Comparison of ENCODE assay signal across 13 cellular contexts in the genomic region with DNA sequence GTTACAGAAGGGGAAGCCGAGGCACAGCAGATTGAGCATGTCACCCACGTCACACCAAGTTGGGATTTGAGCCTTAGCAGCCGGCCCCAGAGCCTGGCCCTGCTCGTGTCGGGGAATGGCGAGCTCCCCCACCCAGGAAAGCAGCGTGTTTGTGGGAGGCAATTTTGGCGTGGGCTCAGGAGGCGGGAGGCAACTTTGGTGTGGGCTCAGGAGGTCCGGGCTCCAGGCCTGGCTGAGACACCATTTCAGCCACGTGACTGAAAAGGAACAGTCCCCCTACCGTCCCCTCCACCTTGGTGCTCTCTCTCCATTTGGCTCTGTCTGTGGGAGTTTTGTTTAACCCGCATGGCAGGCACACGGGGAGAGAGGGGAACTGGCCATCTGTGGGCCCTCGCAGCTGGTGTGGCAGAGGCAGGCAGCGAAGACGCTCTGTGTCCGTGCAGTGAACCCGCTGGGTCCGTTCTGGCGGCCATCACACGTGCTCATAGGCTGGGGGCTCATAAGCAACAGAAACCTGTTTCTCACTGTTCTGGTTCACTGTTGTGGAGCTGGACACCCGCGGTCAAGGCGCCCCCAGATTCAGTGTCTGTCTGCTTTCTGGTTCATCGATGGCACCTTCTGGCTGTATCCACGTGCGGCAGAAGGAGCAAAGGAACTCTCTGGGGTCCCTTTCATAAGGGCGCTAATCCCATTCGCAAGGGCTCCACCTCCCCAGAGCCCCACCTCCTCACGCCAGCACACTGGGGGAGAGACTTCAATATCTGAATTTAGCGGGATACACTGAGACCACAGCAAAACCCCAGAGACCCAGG.
DNase-seq lines count a peak whose midpoint lies in the region; ATAC-seq, FAIRE-seq and TF ChIP-seq lines count a peak whose summit lies in the region.
"Had no signal": no experiment of that assay in that cellular context is flagged by ENCODE, and none has a peak within 500 bp of the region (broad histone marks: within the 10 kb centered on the region; RNA-seq: fewer than 3 reads in every experiment).

No MANE protein-coding gene starts in this region.

- H3K9me1 ChIP-seq in K562 (ENCODE audit: control insufficient read depth, insufficient read depth, low read length): peaks cover 3% of the 10 kb centered on the region

- H2AFZ ChIP-seq in K562 (ENCODE audit: low read depth, low read length) (peak overlapping the region; percentile 24; the same call in 1 of the 2 replicates), osteoblast (ENCODE audit: low read length) (no peak overlapping the region)

- H3K4me1 ChIP-seq in K562 (replicated peaks in 1 of 2; ENCODE audit: control insufficient read depth in 2 of 2, insufficient read depth in 2 of 2, low read length in 2 of 2): peaks cover 0 to 23% of the 10 kb centered on the region in 2 experiments; a peak in 2 of 5 replicates
- H3K4me1 ChIP-seq in left ventricle myocardium inferior: peaks cover 16% of the 10 kb centered on the region
- H3K4me1 ChIP-seq in osteoblast (ENCODE audit: insufficient read depth, low read length): no peaks in the 10 kb centered on the region
- H3K4me1 ChIP-seq: SJCRH30 had no signal

- CTCF ChIA-PET in K562 (lab: Yijun Ruan, JAX; ENCODE audit: low intra/inter-chr PET ratio): no interaction called here

- H4K20me1 ChIP-seq in K562 (replicated peaks; ENCODE audit: control insufficient read depth, insufficient read depth, low read length): peaks cover 23% of the 10 kb centered on the region
- H4K20me1 ChIP-seq in osteoblast (ENCODE audit: insufficient read depth, low read length): no peaks in the 10 kb centered on the region

- no peak for TF ChIP-seq POLR2A in K562 (conservative IDR thresholded peaks at IDR 0.05)

- ATAC-seq in K562 (no peak), HG02623 (IDR thresholded peaks at IDR 0.05; ENCODE audit: unreplicated experiment) (no peak)

- TF ChIP-seq RAD21 in K562 (CRISPR knock-in tag; conservative IDR thresholded peaks at IDR 0.05 in 1 of 2, IDR thresholded peaks at IDR 0.05 in 1 of 2): no peak

- WGBS in K562 (ENCODE audit: insufficient coverage, low coverage, missing lambda C conversion rate): 2% methylated on average over 32 of the region's 32 CpGs

- intact Hi-C loops in K562 (cut with micrococcal nuclease): no loop called here
- intact Hi-C loops in left ventricle myocardium inferior (cut with micrococcal nuclease): no loop called here

- H3K9ac ChIP-seq in K562 (ENCODE audit: insufficient read depth in 1 of 2, low read depth in 2 of 2, low read length in 2 of 2): no peak overlapping the region

- no peaks in the 10 kb centered on the region for H3K79me2 ChIP-seq in K562 (ENCODE audit: control insufficient read depth, insufficient read depth, low read length)
- no peaks in the 10 kb centered on the region for H3K79me2 ChIP-seq in osteoblast (ENCODE audit: insufficient read depth, low read length)

- TF ChIP-seq CTCF in K562 (IDR thresholded peaks at IDR 0.05 in 2 of 3, conservative IDR thresholded peaks at IDR 0.05 in 1 of 3; ENCODE audit: insufficient read depth in 2 of 3, low read depth in 1 of 3, low read length in 3 of 3): no peak
- TF ChIP-seq CTCF in left ventricle myocardium inferior (IDR thresholded peaks at IDR 0.05; ENCODE audit: borderline replicate concordance): no peak
- no peak for TF ChIP-seq CTCF in osteoblast (IDR thresholded peaks at IDR 0.05; ENCODE audit: extremely low read depth, low read depth, low read length)
- TF ChIP-seq CTCF in GM13976 (IDR thresholded peaks at IDR 0.05; ENCODE audit: borderline replicate concordance, control extremely low read depth, extremely low read depth, insufficient read depth, missing control alignments): no peak

- POLR2A ChIA-PET in K562 (lab: Yijun Ruan, JAX): interaction anchor here (1.1 kb wide), 1 partner anchor 368 kb away, joined by 3 read pairs; no protein-coding TSS in a partner anchor

- in situ Hi-C loops in K562 (cut with MboI) (no loop called here), GM13976 (cut with MboI; ENCODE audit: low sequenced_read_pairs, unreplicated experiment) (no loop called here)

- H3K36me3 ChIP-seq in H7 (replicated peaks; ENCODE audit: control insufficient read depth, insufficient read depth, low read length): no peaks in the 10 kb centered on the region
- no peaks in the 10 kb centered on the region for H3K36me3 ChIP-seq in K562 (ENCODE audit: control insufficient read depth, insufficient read depth, low read length)
- H3K36me3 ChIP-seq in left ventricle myocardium inferior: no peaks in the 10 kb centered on the region
- H3K36me3 ChIP-seq in osteoblast (ENCODE audit: insufficient read depth, low read length): no peaks in the 10 kb centered on the region
- H3K36me3 ChIP-seq: SJCRH30 had no signal

- no peak for TF ChIP-seq EP300 in K562 (IDR thresholded peaks at IDR 0.05; ENCODE audit: low read length)

- H3K4me2 ChIP-seq in K562 (ENCODE audit: insufficient read depth, low read length) (no peak overlapping the region), osteoblast (ENCODE audit: insufficient read depth, low read length) (no peak overlapping the region)

- DNase-seq in H7 (peak; percentile 60), K562 (ENCODE audit: extremely low read depth in 1 of 4, low spot score in 3 of 4) (no peak), left ventricle myocardium inferior (peak; percentile 9), osteoblast (ENCODE audit: insufficient read length, low spot score, missing footprints) (peak; percentile 82), cortex of kidney (lab: John Stamatoyannopoulos, UW) (no peak), GM13976 (ENCODE audit: low spot score) (no peak)
- DNase-seq: DMS79; H9; NCI-H1105; NCI-H748 treated with DMSO at 0.1 percent for 48 hours; NK-92 treated with Interleukin-12 subunit alpha and Interleukin-12 subunit beta, amount 100 ng/mL, for 24 hours; SJCRH30 had no signal

- no TSS peak for BruUV-seq in K562 (replicated peaks; lab: Mats Ljungman, UMichigan)

- no peak overlapping the region for H3K4me3 ChIP-seq in H7 (ENCODE audit: insufficient read depth, low read depth, low read length)
- H3K4me3 ChIP-seq in K562: no peak overlapping the region
- no peak overlapping the region for H3K4me3 ChIP-seq in left ventricle myocardium inferior
- no peak overlapping the region for H3K4me3 ChIP-seq in osteoblast (ENCODE audit: insufficient read depth, low read length)
- H3K4me3 ChIP-seq: SJCRH30 had no signal

- H3K9me3 ChIP-seq in K562 (replicated peaks; ENCODE audit: control insufficient read depth, insufficient read depth, low read depth, low read length) (no peaks in the 10 kb centered on the region), left ventricle myocardium inferior (replicated peaks) (no peaks in the 10 kb centered on the region), osteoblast (ENCODE audit: low read depth, low read length) (no peaks in the 10 kb centered on the region)

- no peak overlapping the region for H3K27ac ChIP-seq in K562 (ENCODE audit: extremely low read depth, low read depth, low read length)
- no peak overlapping the region for H3K27ac ChIP-seq in left ventricle myocardium inferior (replicated peaks)
- H3K27ac ChIP-seq in osteoblast (ENCODE audit: low read depth, low read length): no peak overlapping the region
- H3K27ac ChIP-seq: SJCRH30 had no signal

- FAIRE-seq in K562 (lab: Jason Lieb, UNC): no peak

- H3K27me3 ChIP-seq in H7 (ENCODE audit: control insufficient read depth, insufficient read depth, low read length) (no peaks in the 10 kb centered on the region), K562 (ENCODE audit: control insufficient read depth in 2 of 2, insufficient read depth in 2 of 2, low read length in 2 of 2) (peaks cover 24 to 56% of the 10 kb centered on the region in 2 experiments), left ventricle myocardium inferior (ENCODE audit: low read depth) (peaks cover 54% of the 10 kb centered on the region), osteoblast (ENCODE audit: insufficient read depth, low read length) (peaks cover 17% of the 10 kb centered on the region)
- H3K27me3 ChIP-seq: SJCRH30 had no signal

TF ChIP-seq in K562, 482 proteins besides CTCF, POLR2A, EP300 and RAD21:
- TF ChIP-seq, protein P1, sequence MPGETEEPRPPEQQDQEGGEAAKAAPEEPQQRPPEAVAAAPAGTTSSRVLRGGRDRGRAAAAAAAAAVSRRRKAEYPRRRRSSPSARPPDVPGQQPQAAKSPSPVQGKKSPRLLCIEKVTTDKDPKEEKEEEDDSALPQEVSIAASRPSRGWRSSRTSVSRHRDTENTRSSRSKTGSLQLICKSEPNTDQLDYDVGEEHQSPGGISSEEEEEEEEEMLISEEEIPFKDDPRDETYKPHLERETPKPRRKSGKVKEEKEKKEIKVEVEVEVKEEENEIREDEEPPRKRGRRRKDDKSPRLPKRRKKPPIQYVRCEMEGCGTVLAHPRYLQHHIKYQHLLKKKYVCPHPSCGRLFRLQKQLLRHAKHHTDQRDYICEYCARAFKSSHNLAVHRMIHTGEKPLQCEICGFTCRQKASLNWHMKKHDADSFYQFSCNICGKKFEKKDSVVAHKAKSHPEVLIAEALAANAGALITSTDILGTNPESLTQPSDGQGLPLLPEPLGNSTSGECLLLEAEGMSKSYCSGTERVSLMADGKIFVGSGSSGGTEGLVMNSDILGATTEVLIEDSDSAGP (CRISPR knock-in tag; IDR thresholded peaks at IDR 0.05): no peak
- no peak for TF ChIP-seq NR4A1 (CRISPR knock-in tag; IDR thresholded peaks at IDR 0.05)
- no peak for TF ChIP-seq NR4A1 (tag; IDR thresholded peaks at IDR 0.05)
- TF ChIP-seq, protein P2, sequence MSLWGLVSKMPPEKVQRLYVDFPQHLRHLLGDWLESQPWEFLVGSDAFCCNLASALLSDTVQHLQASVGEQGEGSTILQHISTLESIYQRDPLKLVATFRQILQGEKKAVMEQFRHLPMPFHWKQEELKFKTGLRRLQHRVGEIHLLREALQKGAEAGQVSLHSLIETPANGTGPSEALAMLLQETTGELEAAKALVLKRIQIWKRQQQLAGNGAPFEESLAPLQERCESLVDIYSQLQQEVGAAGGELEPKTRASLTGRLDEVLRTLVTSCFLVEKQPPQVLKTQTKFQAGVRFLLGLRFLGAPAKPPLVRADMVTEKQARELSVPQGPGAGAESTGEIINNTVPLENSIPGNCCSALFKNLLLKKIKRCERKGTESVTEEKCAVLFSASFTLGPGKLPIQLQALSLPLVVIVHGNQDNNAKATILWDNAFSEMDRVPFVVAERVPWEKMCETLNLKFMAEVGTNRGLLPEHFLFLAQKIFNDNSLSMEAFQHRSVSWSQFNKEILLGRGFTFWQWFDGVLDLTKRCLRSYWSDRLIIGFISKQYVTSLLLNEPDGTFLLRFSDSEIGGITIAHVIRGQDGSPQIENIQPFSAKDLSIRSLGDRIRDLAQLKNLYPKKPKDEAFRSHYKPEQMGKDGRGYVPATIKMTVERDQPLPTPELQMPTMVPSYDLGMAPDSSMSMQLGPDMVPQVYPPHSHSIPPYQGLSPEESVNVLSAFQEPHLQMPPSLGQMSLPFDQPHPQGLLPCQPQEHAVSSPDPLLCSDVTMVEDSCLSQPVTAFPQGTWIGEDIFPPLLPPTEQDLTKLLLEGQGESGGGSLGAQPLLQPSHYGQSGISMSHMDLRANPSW (CRISPR knock-in tag; IDR thresholded peaks at IDR 0.05): no peak
- TF ChIP-seq SLC30A9 (CRISPR knock-in tag; IDR thresholded peaks at IDR 0.05): no peak
- no peak for TF ChIP-seq ZNF444 (CRISPR knock-in tag; IDR thresholded peaks at IDR 0.05)

Comparison
In these comparisons a context has a peak if more than half of its experiments do, and no peak if none do; other contexts are left out.
1. DNase-seq: peak in H7 (single experiment), left ventricle myocardium inferior (single experiment) and osteoblast (single experiment); none in K562 (0 of 4), cortex of kidney (single experiment) and GM13976 (single experiment).